18 cellular contexts compared by ENCODE assay signal in the genomic region with DNA sequence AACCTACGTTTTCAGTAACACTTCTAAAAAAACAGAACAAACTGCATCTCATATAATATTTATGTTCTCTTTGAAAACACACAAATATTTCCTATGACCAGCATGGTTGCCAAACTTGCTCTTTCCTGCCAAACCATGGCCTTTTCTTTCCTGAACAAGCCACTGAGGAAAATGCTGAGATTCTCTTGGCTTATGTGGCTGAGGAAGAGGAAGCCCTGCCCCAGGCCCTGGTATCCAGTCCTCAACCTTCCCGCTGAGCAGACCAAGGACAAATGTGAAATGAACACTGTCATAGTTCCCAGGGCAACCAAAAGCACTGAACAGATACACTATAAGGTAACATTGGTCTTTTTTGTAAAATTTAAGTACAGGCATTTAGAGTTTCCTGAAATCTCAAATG.
"Had no signal": no experiment of that assay in that cellular context is flagged by ENCODE, and none has a peak within 500 bp of the region (broad histone marks: within the 10 kb centered on the region; RNA-seq: fewer than 3 reads in every experiment).

No MANE protein-coding gene starts in this region.

- H3K9me3 ChIP-seq: right lobe of liver had no signal

- H3K4me1 Mint-ChIP-seq: activated CD4-positive, alpha-beta memory T cell treated with anti-CD3 and anti-CD28 coated beads, Interleukin-2, amount 10 ng/mL, durations not matched to agents 7 days and 5 days had no signal

- DNase-seq: activated CD4-positive, alpha-beta memory T cell treated with anti-CD3 and anti-CD28 coated beads, Interleukin-2, amount 10 ng/mL, durations not matched to agents 7 days and 5 days; activated CD4-positive, alpha-beta T cell treated with anti-CD3 and anti-CD28 coated beads for 36 hours; activated gamma-delta T cell; activated T-cell treated with anti-CD3 and anti-CD28 coated beads, Interleukin-2, amount 50 U/mL, for 48 hours; anterior cingulate cortex; effector CD4-positive, alpha-beta T cell; glutamatergic neuron; mammary epithelial cell; mucosa of descending colon; naive thymus-derived CD8-positive, alpha-beta T cell; right lobe of liver; stimulated activated CD4-positive, alpha-beta T cell treated with anti-CD3 and anti-CD28 coated beads, Interleukin-12 subunit alpha, Interleukin-12 subunit beta, amount 100 ng/mL, for 4 hours; stimulated activated naive CD4-positive, alpha-beta T cell treated with Interleukin-2 at 50 U/mL for 16 hours; T-cell; WERI-Rb-1 had no signal

- H3K4me3 Mint-ChIP-seq: activated CD4-positive, alpha-beta memory T cell treated with anti-CD3 and anti-CD28 coated beads, Interleukin-2, amount 10 ng/mL, durations not matched to agents 7 days and 5 days; activated CD4-positive, alpha-beta T cell treated with anti-CD3 and anti-CD28 coated beads for 36 hours; activated naive CD8-positive, alpha-beta T cell; naive thymus-derived CD8-positive, alpha-beta T cell; T-cell had no signal

- H3K4me1 ChIP-seq: right lobe of liver had no signal

- H3K36me3 ChIP-seq: WERI-Rb-1 had no signal

- H3K27ac ChIP-seq: right lobe of liver, WERI-Rb-1 had no signal

- FAIRE-seq: colon had no signal

- H3K27ac Mint-ChIP-seq: activated CD4-positive, alpha-beta memory T cell treated with anti-CD3 and anti-CD28 coated beads, Interleukin-2, amount 10 ng/mL, durations not matched to agents 7 days and 5 days; activated CD4-positive, alpha-beta T cell treated with anti-CD3 and anti-CD28 coated beads for 36 hours; activated naive CD8-positive, alpha-beta T cell; T-cell had no signal

- H3K27me3 Mint-ChIP-seq: activated CD4-positive, alpha-beta memory T cell treated with anti-CD3 and anti-CD28 coated beads, Interleukin-2, amount 10 ng/mL, durations not matched to agents 7 days and 5 days; activated CD4-positive, alpha-beta T cell treated with anti-CD3 and anti-CD28 coated beads for 36 hours; activated naive CD8-positive, alpha-beta T cell; naive thymus-derived CD8-positive, alpha-beta T cell; progenitor cell of endocrine pancreas; T-cell had no signal

- H3K27me3 ChIP-seq: right lobe of liver had no signal

- H3K4me3 ChIP-seq: mucosa of descending colon, right lobe of liver had no signal

- ATAC-seq: activated CD4-positive, alpha-beta T cell treated with anti-CD3 and anti-CD28 coated beads for 36 hours; mucosa of descending colon; naive thymus-derived CD8-positive, alpha-beta T cell; T-cell had no signal
